Comparison of ENCODE assay signal across 16 cellular contexts in genomic region chr11:35747638-35748037, GRCh38.
DNase-seq lines count a peak whose midpoint lies in the region; FAIRE-seq and TF ChIP-seq lines count a peak whose summit lies in the region.
"Had no signal": no experiment of that assay in that cellular context is flagged by ENCODE, and none has a peak within 500 bp of the region (broad histone marks: within the 10 kb centered on the region; RNA-seq: fewer than 3 reads in every experiment).

No MANE protein-coding gene starts in this region.

- POLR2A ChIA-PET in OCI-LY7 (lab: Charles Lee): interaction anchor here (1.0 to 1.5 kb wide), 2 partner anchors 13 to 14 kb away, joined by 4 to 8 read pairs; no protein-coding TSS in a partner anchor

- H4K12ac ChIP-seq in trophoblast cell (ENCODE audit: low read depth, low read length): no peak overlapping the region

- CTCF ChIA-PET in OCI-LY7 (lab: Charles Lee; ENCODE audit: unreplicated experiment): no interaction called here

- no peaks in the 10 kb centered on the region for H3K27me3 ChIP-seq in trophoblast cell (ENCODE audit: insufficient read depth, low read length)

- TF ChIP-seq CTCF in kidney (IDR thresholded peaks at IDR 0.05; ENCODE audit: borderline replicate concordance, extremely low read depth, insufficient read depth) (no peak), OCI-LY7 (conservative IDR thresholded peaks at IDR 0.05; ENCODE audit: low read length) (no peak), endothelial cell (IDR thresholded peaks at IDR 0.05; ENCODE audit: unreplicated experiment) (no peak)

- no peaks in the 10 kb centered on the region for H3K27me3 Mint-ChIP-seq in endothelial cell (ENCODE audit: unreplicated experiment)
- H3K27me3 Mint-ChIP-seq: activated CD4-positive, alpha-beta memory T cell treated with anti-CD3 and anti-CD28 coated beads, Interleukin-2, amount 10 ng/mL, durations not matched to agents 7 days and 5 days; activated naive CD8-positive, alpha-beta T cell treated with anti-CD3 and anti-CD28 coated beads, Interleukin-2, amount 10 ng/mL, durations not matched to agents 7 days and 5 days; T-cell had no signal

- no CpG with 5 or more reads among the region's 4 CpGs for WGBS in trophoblast cell (ENCODE audit: extremely low coverage, insufficient coverage, insufficient read length)

- no peak for FAIRE-seq in kidney (lab: Jason Lieb, UNC)
- FAIRE-seq: bronchial epithelial cell had no signal

- H3K9ac ChIP-seq in kidney (ENCODE audit: low read length in 2 of 2) (no peak overlapping the region), trophoblast cell (ENCODE audit: low read length) (no peak overlapping the region)

- H3K27ac Mint-ChIP-seq in endothelial cell (ENCODE audit: unreplicated experiment): no peak overlapping the region
- H3K27ac Mint-ChIP-seq: activated CD4-positive, alpha-beta memory T cell treated with anti-CD3 and anti-CD28 coated beads, Interleukin-2, amount 10 ng/mL, durations not matched to agents 7 days and 5 days; activated naive CD8-positive, alpha-beta T cell treated with anti-CD3 and anti-CD28 coated beads, Interleukin-2, amount 10 ng/mL, durations not matched to agents 7 days and 5 days; T-cell had no signal

- H3K4me1 Mint-ChIP-seq in endothelial cell (ENCODE audit: unreplicated experiment): peaks cover 17% of the 10 kb centered on the region
- H3K4me1 Mint-ChIP-seq: activated CD4-positive, alpha-beta memory T cell treated with anti-CD3 and anti-CD28 coated beads, Interleukin-2, amount 10 ng/mL, durations not matched to agents 7 days and 5 days; activated naive CD8-positive, alpha-beta T cell treated with anti-CD3 and anti-CD28 coated beads, Interleukin-2, amount 10 ng/mL, durations not matched to agents 7 days and 5 days had no signal

- H3K79me1 ChIP-seq in trophoblast cell (ENCODE audit: low read length): no peaks in the 10 kb centered on the region

- H3K4ac ChIP-seq in trophoblast cell (ENCODE audit: low read depth, low read length): no peak overlapping the region

- no peak overlapping the region for H3K23ac ChIP-seq in trophoblast cell (ENCODE audit: low read length)

- H3K14ac ChIP-seq in trophoblast cell (ENCODE audit: low read length): no peak overlapping the region

- no peaks in the 10 kb centered on the region for H3K9me3 ChIP-seq in kidney (ENCODE audit: control insufficient read depth in 1 of 2, low read length in 2 of 2)
- no peaks in the 10 kb centered on the region for H3K9me3 ChIP-seq in OCI-LY7 (ENCODE audit: low read length)
- no peaks in the 10 kb centered on the region for H3K9me3 ChIP-seq in trophoblast cell (ENCODE audit: insufficient read depth, low read depth, low read length)
- H3K9me3 ChIP-seq: Caco-2 had no signal

- no peak overlapping the region for H4K8ac ChIP-seq in trophoblast cell (ENCODE audit: low read depth, low read length)

- H3K79me2 ChIP-seq in OCI-LY7 (ENCODE audit: insufficient read depth, low read depth, low read length) (no peaks in the 10 kb centered on the region), trophoblast cell (ENCODE audit: control insufficient read depth, insufficient read depth, low read length, poor library complexity) (no peaks in the 10 kb centered on the region)

- BruUV-seq in OCI-LY7 (replicated peaks; lab: Mats Ljungman, UMichigan): no TSS peak

- H3K36me3 ChIP-seq in kidney (ENCODE audit: control insufficient read depth in 1 of 2, insufficient read depth in 2 of 2, low read length in 2 of 2): no peaks in the 10 kb centered on the region
- H3K36me3 ChIP-seq in OCI-LY7 (ENCODE audit: insufficient read depth, low read length): no peaks in the 10 kb centered on the region
- no peaks in the 10 kb centered on the region for H3K36me3 ChIP-seq in trophoblast cell (ENCODE audit: control insufficient read depth in 1 of 2, insufficient read depth in 2 of 2, low read length in 2 of 2)

- H4K20me1 ChIP-seq in OCI-LY7 (ENCODE audit: insufficient read depth, low read length): no peaks in the 10 kb centered on the region

- no peak overlapping the region for H2AK5ac ChIP-seq in trophoblast cell (ENCODE audit: low read length)

- H2BK120ac ChIP-seq in trophoblast cell (ENCODE audit: insufficient read depth, low read length, poor library complexity): no peak overlapping the region

- peaks cover 4 to 40% of the 10 kb centered on the region in 2 donors for H3K4me1 ChIP-seq in kidney (ENCODE audit: control insufficient read depth in 1 of 2, insufficient read depth in 1 of 2, low read depth in 1 of 2, low read length in 2 of 2)
- no peaks in the 10 kb centered on the region for H3K4me1 ChIP-seq in OCI-LY7 (ENCODE audit: insufficient read depth, low read length, poor library complexity, severe bottlenecking)
- peaks cover 0 to 5% of the 10 kb centered on the region in 2 experiments for H3K4me1 ChIP-seq in trophoblast cell (ENCODE audit: control insufficient read depth in 1 of 2, insufficient read depth in 2 of 2, low read length in 2 of 2)

- H3K4me3 Mint-ChIP-seq in endothelial cell (ENCODE audit: unreplicated experiment): no peak overlapping the region
- H3K4me3 Mint-ChIP-seq: activated CD4-positive, alpha-beta memory T cell treated with anti-CD3 and anti-CD28 coated beads, Interleukin-2, amount 10 ng/mL, durations not matched to agents 7 days and 5 days; activated naive CD8-positive, alpha-beta T cell treated with anti-CD3 and anti-CD28 coated beads, Interleukin-2, amount 10 ng/mL, durations not matched to agents 7 days and 5 days; T-cell had no signal

- no peaks in the 10 kb centered on the region for H3K9me2 ChIP-seq in OCI-LY7 (ENCODE audit: insufficient read depth, low read length)

- no peak overlapping the region for H3K4me2 ChIP-seq in OCI-LY7 (ENCODE audit: low read length)
- no peak overlapping the region for H3K4me2 ChIP-seq in trophoblast cell (ENCODE audit: low read length)

- H3K9me3 Mint-ChIP-seq in endothelial cell (ENCODE audit: unreplicated experiment): no peaks in the 10 kb centered on the region
- H3K9me3 Mint-ChIP-seq: activated CD4-positive, alpha-beta memory T cell treated with anti-CD3 and anti-CD28 coated beads, Interleukin-2, amount 10 ng/mL, durations not matched to agents 7 days and 5 days; activated naive CD8-positive, alpha-beta T cell treated with anti-CD3 and anti-CD28 coated beads, Interleukin-2, amount 10 ng/mL, durations not matched to agents 7 days and 5 days; T-cell had no signal

- H3K18ac ChIP-seq in trophoblast cell (ENCODE audit: low read length): no peak overlapping the region

- intact Hi-C loops in kidney (cut with DNase I) (no loop called here), OCI-LY7 (cut with micrococcal nuclease; ENCODE audit: unreplicated experiment) (no loop called here)

- no peaks in the 10 kb centered on the region for H3K36me3 Mint-ChIP-seq in endothelial cell (ENCODE audit: low read depth, unreplicated experiment)

- H3K27ac ChIP-seq in kidney (ENCODE audit: low read depth in 2 of 2, low read length in 2 of 2) (no peak overlapping the region), OCI-LY7 (ENCODE audit: low read depth, low read length, poor library complexity, severe bottlenecking) (no peak overlapping the region), trophoblast cell (ENCODE audit: low read depth, low read length) (no peak overlapping the region)
- H3K27ac ChIP-seq: RWPE1 had no signal

- H2BK5ac ChIP-seq in trophoblast cell (ENCODE audit: low read depth, low read length, poor library complexity): no peak overlapping the region

- H3K4me3 ChIP-seq in kidney (ENCODE audit: low read length in 2 of 2) (no peak overlapping the region), OCI-LY7 (ENCODE audit: low read depth, low read length, poor library complexity, severe bottlenecking) (no peak overlapping the region), trophoblast cell (ENCODE audit: low read depth, low read length) (no peak overlapping the region)

- no peak overlapping the region for H4K91ac ChIP-seq in trophoblast cell (ENCODE audit: low read depth, low read length)

- no peak overlapping the region for H2BK12ac ChIP-seq in trophoblast cell (ENCODE audit: low read length)

- H2AFZ ChIP-seq in OCI-LY7 (ENCODE audit: low read length) (no peak overlapping the region), trophoblast cell (ENCODE audit: insufficient read depth, low read length, poor library complexity) (no peak overlapping the region)

- peak; percentile 42 for DNase-seq in DMS 273 (lab: John Stamatoyannopoulos, UW; ENCODE audit: unreplicated experiment)
- peak; percentile 94 for DNase-seq in NCI-H1105 (lab: John Stamatoyannopoulos, UW)
- DNase-seq in NCI-H345 treated with DMSO at 0.1 percent for 48 hours (lab: John Stamatoyannopoulos, UW; ENCODE audit: unreplicated experiment): peak; percentile 22
- peak; percentile 45 for DNase-seq in kidney
- no peak for DNase-seq in OCI-LY7 (ENCODE audit: low spot score)
- no peak for DNase-seq in trophoblast cell
- no peak for DNase-seq in stimulated activated CD4-positive, alpha-beta T cell treated with anti-CD3 and anti-CD28 coated beads, Interleukin-2, amount 100 ng/mL, for 24 hours
- no peak for DNase-seq in endothelial cell (ENCODE audit: low spot score)
- DNase-seq: activated CD4-positive, alpha-beta memory T cell treated with anti-CD3 and anti-CD28 coated beads, Interleukin-2, amount 10 ng/mL, durations not matched to agents 7 days and 5 days; activated naive CD8-positive, alpha-beta T cell treated with anti-CD3 and anti-CD28 coated beads, Interleukin-2, amount 10 ng/mL, durations not matched to agents 7 days and 5 days; activated T-cell treated with anti-CD3 and anti-CD28 coated beads, Interleukin-2, amount 50 U/mL, for 48 hours; Caco-2; H7; T-cell had no signal

Comparison
In these comparisons a context has a peak if more than half of its experiments do, and no peak if none do; other contexts are left out.
1. DNase-seq: peak in DMS 273 (single experiment), NCI-H1105 (single experiment), NCI-H345 treated with DMSO at 0.1 percent for 48 hours (single experiment) and kidney (single experiment); none in OCI-LY7 (single experiment), trophoblast cell (0 of 2), stimulated activated CD4-positive, alpha-beta T cell treated with anti-CD3 and anti-CD28 coated beads, Interleukin-2, amount 100 ng/mL, for 24 hours (0 of 2) and endothelial cell (single experiment).